10 cellular contexts compared by ENCODE assay signal in genomic region chr6:43391448-43392031, GRCh38. TPM values are rescaled to one million over a fixed set of nuclear protein-coding genes. Genes with fewer than 3 reads are reported as not detected.
A peak's percentile ranks its signal among the peaks of the same experiment; 100 is the strongest.
DNase-seq lines count a peak whose midpoint lies in the region; ATAC-seq and TF ChIP-seq lines count a peak whose summit lies in the region.
"Had no signal": no experiment of that assay in that cellular context is flagged by ENCODE, and none has a peak within 500 bp of the region (broad histone marks: within the 10 kb centered on the region; RNA-seq: fewer than 3 reads in every experiment).

No MANE protein-coding gene starts in this region.

- intact Hi-C loops in transverse colon (cut with DNase I; ENCODE audit: low total_unique reads) = no loop called here
- intact Hi-C loops in adrenal gland (cut with DNase I) = no loop called here

- in situ Hi-C loops in KBM-7 (cut with MboI; ENCODE audit: low pct_unique_long_range_greater_than_20kb, low sequenced_read_pairs) = no loop called here
- in situ Hi-C loops in transverse colon (cut with MboI; ENCODE audit: low pct_ligation_motif_present in 1 of 4, low pct_unique_long_range_greater_than_20kb in 1 of 4, low sequenced_read_pairs in 3 of 4) = no loop called here

- DNase-seq in KBM-7 (peak; percentile 64), endothelial cell (ENCODE audit: low spot score) (no peak), hippocampal formation (lab: John Stamatoyannopoulos, UW) (no peak), transverse colon (no peak), adrenal gland (no peak)
- peak; percentile 26 to 52 for DNase-seq in activated CD4-positive, alpha-beta T cell treated with anti-CD3 and anti-CD28 coated beads, Interleukin-2, amount 50 U/mL, for 48 hours
- no peak for DNase-seq in stimulated activated naive B cell treated with anti-CD40 and anti-IgM and Interleukin-4, amounts not matched to agents 10 μg/mL and 1 μg/mL and 100 μg/mL, for 72 hours
- DNase-seq: foreskin keratinocyte, mucosa of descending colon, NCI-H1694 treated with DMSO at 0.1 percent for 48 hours had no signal

- H3K4me1 ChIP-seq in transverse colon = no peaks in the 10 kb centered on the region
- H3K4me1 ChIP-seq in adrenal gland (replicated peaks in 1 of 2) = no peaks in the 10 kb centered on the region
- H3K4me1 ChIP-seq: foreskin keratinocyte had no signal

- H3K27me3 Mint-ChIP-seq in endothelial cell (ENCODE audit: unreplicated experiment) = peaks cover 6% of the 10 kb centered on the region
- H3K27me3 Mint-ChIP-seq in stimulated activated naive B cell treated with anti-CD40 and anti-IgM and Interleukin-4, amounts not matched to agents 10 μg/mL and 1 μg/mL and 100 μg/mL, for 72 hours = peaks cover 0 to 27% of the 10 kb centered on the region in 2 donors

- peaks cover 25% of the 10 kb centered on the region for H3K27me3 ChIP-seq in transverse colon
- H3K27me3 ChIP-seq in adrenal gland = no peaks in the 10 kb centered on the region
- H3K27me3 ChIP-seq: foreskin keratinocyte had no signal

- no peak for TF ChIP-seq POLR2A in transverse colon (IDR thresholded peaks at IDR 0.05)
- TF ChIP-seq POLR2A in adrenal gland (IDR thresholded peaks at IDR 0.05) = no peak

- H3K27ac Mint-ChIP-seq in endothelial cell (ENCODE audit: unreplicated experiment) = peak overlapping the region; percentile 76
- H3K27ac Mint-ChIP-seq in stimulated activated naive B cell treated with anti-CD40 and anti-IgM and Interleukin-4, amounts not matched to agents 10 μg/mL and 1 μg/mL and 100 μg/mL, for 72 hours = peak overlapping the region; percentile 86

- 50 to 57% methylated on average over 2 to 13 of the region's 13 CpGs for WGBS in transverse colon (ENCODE audit: low coverage in 1 of 2), 2 donors
- 54 to 69% (median 64%) methylated on average over 13 of the region's 13 CpGs for WGBS in adrenal gland, 4 donors

- H3K36me3 ChIP-seq in transverse colon (no peaks in the 10 kb centered on the region), adrenal gland (replicated peaks in 1 of 2) (no peaks in the 10 kb centered on the region)

- no peak overlapping the region for H3K4me3 ChIP-seq in transverse colon
- no peak overlapping the region for H3K4me3 ChIP-seq in adrenal gland
- H3K4me3 ChIP-seq: mucosa of descending colon had no signal

- H3K9me3 Mint-ChIP-seq in endothelial cell (ENCODE audit: unreplicated experiment) = no peaks in the 10 kb centered on the region
- no peaks in the 10 kb centered on the region for H3K9me3 Mint-ChIP-seq in stimulated activated naive B cell treated with anti-CD40 and anti-IgM and Interleukin-4, amounts not matched to agents 10 μg/mL and 1 μg/mL and 100 μg/mL, for 72 hours

- H3K4me1 Mint-ChIP-seq in endothelial cell (ENCODE audit: unreplicated experiment) = peaks cover 39% of the 10 kb centered on the region
- peaks cover 23 to 58% of the 10 kb centered on the region in 2 donors for H3K4me1 Mint-ChIP-seq in stimulated activated naive B cell treated with anti-CD40 and anti-IgM and Interleukin-4, amounts not matched to agents 10 μg/mL and 1 μg/mL and 100 μg/mL, for 72 hours

- H3K4me3 Mint-ChIP-seq in endothelial cell (ENCODE audit: unreplicated experiment) = no peak overlapping the region
- peak overlapping the region; percentile 74 for H3K4me3 Mint-ChIP-seq in stimulated activated naive B cell treated with anti-CD40 and anti-IgM and Interleukin-4, amounts not matched to agents 10 μg/mL and 1 μg/mL and 100 μg/mL, for 72 hours

- H3K36me3 Mint-ChIP-seq in endothelial cell (ENCODE audit: low read depth, unreplicated experiment) = no peaks in the 10 kb centered on the region
- H3K36me3 Mint-ChIP-seq in stimulated activated naive B cell treated with anti-CD40 and anti-IgM and Interleukin-4, amounts not matched to agents 10 μg/mL and 1 μg/mL and 100 μg/mL, for 72 hours = peaks cover 0 to 1% of the 10 kb centered on the region in 2 donors

- no peak for TF ChIP-seq EP300 in transverse colon (IDR thresholded peaks at IDR 0.05; ENCODE audit: low read depth)

- ATAC-seq in stimulated activated naive B cell treated with anti-CD40 and anti-IgM and Interleukin-4, amounts not matched to agents 10 μg/mL and 1 μg/mL and 100 μg/mL, for 72 hours (replicated peaks) = peak in 1 of 2 donors; percentile 32
- ATAC-seq: foreskin keratinocyte, mucosa of descending colon had no signal

- H3K27ac ChIP-seq in transverse colon = no peak overlapping the region
- H3K27ac ChIP-seq in adrenal gland = no peak overlapping the region
- H3K27ac ChIP-seq: foreskin keratinocyte had no signal

- no peak for TF ChIP-seq CTCF in endothelial cell (IDR thresholded peaks at IDR 0.05; ENCODE audit: unreplicated experiment)
- TF ChIP-seq CTCF in transverse colon (IDR thresholded peaks at IDR 0.05) = no peak
- no peak for TF ChIP-seq CTCF in adrenal gland (IDR thresholded peaks at IDR 0.05)

- H3K9me3 ChIP-seq in transverse colon (no peaks in the 10 kb centered on the region), adrenal gland (replicated peaks in 1 of 3) (no peaks in the 10 kb centered on the region)
- H3K9me3 ChIP-seq: mucosa of descending colon had no signal

RNA-seq across cellular contexts. Expression of gene ZNF318, which starts 22.1 kb away (rescaled TPM):
- total RNA-seq in endothelial cell (ENCODE audit: unreplicated experiment) = 26.7 TPM
- total RNA-seq in transverse colon = 10 to 100 TPM; 13.0 to 17.5 (median 15.4) TPM
- 10 to 100 TPM; 12.0 to 19.3 (median 14.2) TPM for total RNA-seq in adrenal gland
- 10 to 100 TPM in 1 of 3 donors, 1 to 10 TPM in 2; 5.9 to 13.8 (median 9.2) TPM for polyA plus RNA-seq in adrenal gland

RNA-seq across cellular contexts. Expression of gene ABCC10, which starts 35.8 kb away (rescaled TPM):
- total RNA-seq in endothelial cell (ENCODE audit: unreplicated experiment) (45.6 TPM), transverse colon (10 to 100 TPM; 28.0 to 56.9 (median 33.7) TPM), adrenal gland (10 to 100 TPM; 19.1 to 40.0 (median 23.9) TPM)
- 100 to 1,000 TPM in 1 of 3 donors, 10 to 100 TPM in 1, 1 to 10 TPM in 1; 8.5 to 123 (median 70.7) TPM for polyA plus RNA-seq in adrenal gland

Comparison
In these comparisons a context has a peak if more than half of its experiments do, and no peak if none do; other contexts are left out.
1. DNase-seq: peak in KBM-7 (single experiment) and activated CD4-positive, alpha-beta T cell treated with anti-CD3 and anti-CD28 coated beads, Interleukin-2, amount 50 U/mL, for 48 hours (2 of 2); none in endothelial cell (single experiment), stimulated activated naive B cell treated with anti-CD40 and anti-IgM and Interleukin-4, amounts not matched to agents 10 μg/mL and 1 μg/mL and 100 μg/mL, for 72 hours (single experiment), hippocampal formation (0 of 2), transverse colon (single experiment) and adrenal gland (0 of 7).